ENCODE assay signal across 25 cellular contexts in the genomic region with DNA sequence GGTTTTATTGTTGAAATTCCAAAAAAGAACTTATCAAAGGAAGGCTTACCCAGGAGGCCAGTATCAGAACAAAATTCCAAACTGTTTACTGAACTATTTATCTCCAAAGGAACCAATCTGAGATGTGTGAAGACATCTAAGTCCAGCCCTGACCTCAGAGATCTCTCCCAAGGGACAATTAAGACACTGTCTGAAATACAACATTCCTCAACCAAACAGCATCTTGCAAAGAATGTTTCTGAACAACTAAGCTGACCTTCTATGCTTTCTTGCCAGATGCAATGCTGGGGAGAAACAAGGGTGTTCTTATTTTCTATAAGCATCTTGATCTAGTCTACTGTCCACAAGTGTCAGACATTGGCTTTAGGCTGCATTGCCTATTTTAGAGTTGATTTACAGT. TPM values are rescaled to one million over a fixed set of nuclear protein-coding genes. Genes with fewer than 3 reads are reported as not detected.
DNase-seq lines count a peak whose midpoint lies in the region; ATAC-seq and TF ChIP-seq lines count a peak whose summit lies in the region.
"Had no signal": no experiment of that assay in that cellular context is flagged by ENCODE, and none has a peak within 500 bp of the region (broad histone marks: within the 10 kb centered on the region; RNA-seq: fewer than 3 reads in every experiment).

No MANE protein-coding gene starts in this region.

- ATAC-seq in SK-N-SH treated with all-trans-retinoic acid at 6 μM for 48 hours (peak; percentile 36), GM19452 (IDR thresholded peaks at IDR 0.05; ENCODE audit: unreplicated experiment) (no peak)
- ATAC-seq in naive thymus-derived CD4-positive, alpha-beta T cell: no peak
- ATAC-seq: activated T-cell treated with anti-CD3 and anti-CD28 coated beads, Interleukin-2, amount 50 U/mL, for 72 hours; left cardiac atrium; mucosa of descending colon had no signal

- H3K4me1 ChIP-seq in naive thymus-derived CD4-positive, alpha-beta T cell (ENCODE audit: control insufficient read depth in 2 of 2, insufficient read depth in 2 of 2, low read length in 2 of 2): no peaks in the 10 kb centered on the region

- POLR2A ChIA-PET in naive thymus-derived CD4-positive, alpha-beta T cell (lab: Charles Lee): no interaction called here

- no peak for TF ChIP-seq CTCF in fibroblast of mammary gland (conservative IDR thresholded peaks at IDR 0.05; ENCODE audit: control insufficient read depth, insufficient read depth, low read depth, low read length)
- no peak for TF ChIP-seq CTCF in osteocyte (IDR thresholded peaks at IDR 0.05)

- DNase-seq in AG20443 (ENCODE audit: low spot score) (peak; percentile 58), fibroblast of mammary gland (ENCODE audit: low read depth) (peak; percentile 71), osteocyte (ENCODE audit: extremely low spot score, unreplicated experiment) (no peak), cerebellar cortex (ENCODE audit: low spot score) (no peak), amniotic stem cell (lab: John Stamatoyannopoulos, UW) (no peak)
- no peak for DNase-seq in naive thymus-derived CD4-positive, alpha-beta T cell
- DNase-seq: activated CD4-positive, alpha-beta T cell treated with anti-CD3 and anti-CD28 coated beads for 1 hour; activated CD8-positive, alpha-beta memory T cell treated with anti-CD3 and anti-CD28 coated beads for 24 hours; activated T-cell treated with anti-CD3 and anti-CD28 coated beads, Interleukin-2, amount 50 U/mL, for 72 hours; brain microvascular endothelial cell; left cardiac atrium; mucosa of descending colon; NCI-H1417; NCI-H526; retina; stimulated activated CD4-positive, alpha-beta T cell treated with anti-CD3 and anti-CD28 coated beads, Interleukin-15, amount 100 ng/mL, for 24 hours had no signal

- H3K4me3 ChIP-seq in fibroblast of mammary gland (ENCODE audit: control insufficient read depth, low read depth, low read length): no peak overlapping the region
- H3K4me3 ChIP-seq in naive thymus-derived CD4-positive, alpha-beta T cell (ENCODE audit: low read length): no peak overlapping the region
- H3K4me3 ChIP-seq: mucosa of descending colon, suprapubic skin had no signal

- CTCF ChIA-PET in naive thymus-derived CD4-positive, alpha-beta T cell (lab: Charles Lee): no interaction called here

- intact Hi-C loops in naive thymus-derived CD4-positive, alpha-beta T cell (cut with micrococcal nuclease): no loop called here

- H3K27me3 ChIP-seq in naive thymus-derived CD4-positive, alpha-beta T cell (ENCODE audit: control insufficient read depth in 2 of 2, insufficient read depth in 2 of 2, low read length in 2 of 2): no peaks in the 10 kb centered on the region
- H3K27me3 ChIP-seq: brain microvascular endothelial cell, suprapubic skin had no signal

- H3K27ac ChIP-seq in naive thymus-derived CD4-positive, alpha-beta T cell (ENCODE audit: low read depth, low read length): no peak overlapping the region
- H3K27ac ChIP-seq: brain microvascular endothelial cell, C4-2B, HL-60, suprapubic skin had no signal

- no peaks in the 10 kb centered on the region for H3K9me3 Mint-ChIP-seq in osteocyte (ENCODE audit: unreplicated experiment)
- peaks cover 0 to 11% (median 0%) of the 10 kb centered on the region in 11 donors for H3K9me3 Mint-ChIP-seq in naive thymus-derived CD4-positive, alpha-beta T cell
- H3K9me3 Mint-ChIP-seq: activated naive CD4-positive, alpha-beta T cell treated with anti-CD3 and anti-CD28 coated beads, Interleukin-2, amount 50 U/mL, for 24 hours; dendritic cell treated with granulocyte-macrophage colony-stimulating factor and Interleukin-4, amounts not matched to agents 40 ng/mL and 50 ng/mL, for 4 days had no signal

- peak overlapping the region; percentile 21 for H3K27ac Mint-ChIP-seq in osteocyte (ENCODE audit: unreplicated experiment)
- H3K27ac Mint-ChIP-seq in naive thymus-derived CD4-positive, alpha-beta T cell: no peak overlapping the region
- H3K27ac Mint-ChIP-seq: activated naive CD4-positive, alpha-beta T cell treated with anti-CD3 and anti-CD28 coated beads, Interleukin-2, amount 50 U/mL, for 24 hours; activated T-cell treated with anti-CD3 and anti-CD28 coated beads, Interleukin-2, amount 50 U/mL, for 72 hours; dendritic cell treated with granulocyte-macrophage colony-stimulating factor and Interleukin-4, amounts not matched to agents 40 ng/mL and 50 ng/mL, for 4 days; IgD-negative memory B cell had no signal

- H3K36me3 Mint-ChIP-seq in osteocyte (ENCODE audit: unreplicated experiment): peaks cover 22% of the 10 kb centered on the region
- no peaks in the 10 kb centered on the region for H3K36me3 Mint-ChIP-seq in naive thymus-derived CD4-positive, alpha-beta T cell
- H3K36me3 Mint-ChIP-seq: activated naive CD4-positive, alpha-beta T cell treated with anti-CD3 and anti-CD28 coated beads, Interleukin-2, amount 50 U/mL, for 24 hours; IgD-negative memory B cell had no signal

- H3K36me3 ChIP-seq in naive thymus-derived CD4-positive, alpha-beta T cell (ENCODE audit: control insufficient read depth in 2 of 3, insufficient read depth in 3 of 3, low read length in 3 of 3): no peaks in the 10 kb centered on the region
- H3K36me3 ChIP-seq: brain microvascular endothelial cell, suprapubic skin had no signal

- no peaks in the 10 kb centered on the region for H3K9me3 ChIP-seq in naive thymus-derived CD4-positive, alpha-beta T cell (ENCODE audit: control insufficient read depth in 2 of 3, low read length in 3 of 3)
- H3K9me3 ChIP-seq: mucosa of descending colon, suprapubic skin had no signal

- no peaks in the 10 kb centered on the region for H3K27me3 Mint-ChIP-seq in osteocyte (ENCODE audit: unreplicated experiment)
- peaks cover 0 to 11% (median 0%) of the 10 kb centered on the region in 5 donors for H3K27me3 Mint-ChIP-seq in naive thymus-derived CD4-positive, alpha-beta T cell
- H3K27me3 Mint-ChIP-seq: dendritic cell treated with granulocyte-macrophage colony-stimulating factor and Interleukin-4, amounts not matched to agents 40 ng/mL and 50 ng/mL, for 4 days; IgD-negative memory B cell had no signal

- H3K4me1 Mint-ChIP-seq in osteocyte (ENCODE audit: unreplicated experiment): peaks cover 42% of the 10 kb centered on the region
- peaks cover 0 to 1% (median 0%) of the 10 kb centered on the region in 7 donors for H3K4me1 Mint-ChIP-seq in naive thymus-derived CD4-positive, alpha-beta T cell
- H3K4me1 Mint-ChIP-seq: activated naive CD4-positive, alpha-beta T cell treated with anti-CD3 and anti-CD28 coated beads, Interleukin-2, amount 50 U/mL, for 24 hours; IgD-negative memory B cell had no signal

- no peak overlapping the region for H3K4me3 Mint-ChIP-seq in osteocyte (ENCODE audit: unreplicated experiment)
- no peak overlapping the region for H3K4me3 Mint-ChIP-seq in naive thymus-derived CD4-positive, alpha-beta T cell
- H3K4me3 Mint-ChIP-seq: activated naive CD4-positive, alpha-beta T cell treated with anti-CD3 and anti-CD28 coated beads, Interleukin-2, amount 50 U/mL, for 24 hours; activated T-cell treated with anti-CD3 and anti-CD28 coated beads, Interleukin-2, amount 50 U/mL, for 72 hours; dendritic cell treated with granulocyte-macrophage colony-stimulating factor and Interleukin-4, amounts not matched to agents 40 ng/mL and 50 ng/mL, for 4 days; IgD-negative memory B cell had no signal

TF ChIP-seq in SK-N-SH treated with all-trans-retinoic acid at 6 μM for 48 hours, 23 proteins besides CTCF, POLR2A, EP300 and RAD21:
- peak; percentile 64; the same call in 1 of the 2 replicates for TF ChIP-seq ZFP30 (CRISPR knock-in tag; IDR thresholded peaks at IDR 0.05)
- TF ChIP-seq GLIS3 (CRISPR knock-in tag; IDR thresholded peaks at IDR 0.05): no peak

RNA-seq across cellular contexts. Expression of gene PDZRN3, which starts 13.6 kb away (rescaled TPM):
- 34.1 and 35.1 TPM in 2 replicates for total RNA-seq in osteocyte
- not detected for total RNA-seq in naive thymus-derived CD4-positive, alpha-beta T cell
- not detected for polyA plus RNA-seq in naive thymus-derived CD4-positive, alpha-beta T cell
- total RNA-seq: activated T-cell treated with anti-CD3 and anti-CD28 coated beads, Interleukin-2, amount 50 U/mL, for 72 hours; endothelial cell of umbilical vein had no signal
- polyA plus RNA-seq: endothelial cell of umbilical vein, IgD-negative memory B cell had no signal

Comparison
In these comparisons a context has a peak if more than half of its experiments do, and no peak if none do; other contexts are left out.
1. DNase-seq: peak in AG20443 (single experiment) and fibroblast of mammary gland (single experiment); none in osteocyte (single experiment), cerebellar cortex (single experiment), naive thymus-derived CD4-positive, alpha-beta T cell (0 of 9) and amniotic stem cell (single experiment).
2. RNA of gene PDZRN3, which starts 13.6 kb away (total RNA-seq): 34.1 to 35.1 TPM in osteocyte; not detected in naive thymus-derived CD4-positive, alpha-beta T cell; every median in the first group is over 10 times any median in the second.